8 cellular contexts compared by ENCODE assay signal in genomic region chr13:36998624-36999041, GRCh38. TPM values are rescaled to one million over a fixed set of nuclear protein-coding genes. Genes with fewer than 3 reads are reported as not detected.
DNase-seq lines count a peak whose midpoint lies in the region; ATAC-seq, FAIRE-seq and TF ChIP-seq lines count a peak whose summit lies in the region.

No MANE protein-coding gene starts in this region.

- H3K9me3 ChIP-seq in body of pancreas (no peaks in the 10 kb centered on the region), kidney (ENCODE audit: control insufficient read depth in 1 of 2, low read length in 2 of 2) (no peaks in the 10 kb centered on the region)

- H3K4me3 ChIP-seq in body of pancreas, result peak overlapping the region; percentile 74 to 78
- H3K4me3 ChIP-seq in kidney (ENCODE audit: low read length in 2 of 2), result peak overlapping the region; percentile 90 to 96

- peaks cover 30% of the 10 kb centered on the region for H3K4me1 ChIP-seq in body of pancreas
- H3K4me1 ChIP-seq in kidney (ENCODE audit: control insufficient read depth in 1 of 2, insufficient read depth in 1 of 2, low read depth in 1 of 2, low read length in 2 of 2), result peaks cover 5 to 9% of the 10 kb centered on the region in 2 donors

- H3K9ac ChIP-seq in kidney (ENCODE audit: low read length in 2 of 2), result peak overlapping the region; percentile 81 to 93

- intact Hi-C loops in body of pancreas (cut with DNase I), result no loop called here
- intact Hi-C loops in kidney (cut with DNase I), result loop anchor here (10.0 kb wide), 1 partner anchor 574 kb away; no protein-coding TSS in a partner anchor

- WGBS in body of pancreas, 2 donors, result 0% methylated on average over 20 to 21 of the region's 21 CpGs

- TF ChIP-seq CTCF in body of pancreas (IDR thresholded peaks at IDR 0.05) (no peak), kidney (IDR thresholded peaks at IDR 0.05; ENCODE audit: borderline replicate concordance, extremely low read depth, insufficient read depth) (no peak)

- no peak for TF ChIP-seq POLR2A in body of pancreas (IDR thresholded peaks at IDR 0.05)

- peaks cover 0 to 2% of the 10 kb centered on the region in 2 donors for H3K36me3 ChIP-seq in body of pancreas (replicated peaks in 1 of 2; ENCODE audit: insufficient read depth in 1 of 2, low read depth in 2 of 2)
- H3K36me3 ChIP-seq in kidney (ENCODE audit: control insufficient read depth in 1 of 2, insufficient read depth in 2 of 2, low read length in 2 of 2), result peaks cover 2 to 6% of the 10 kb centered on the region in 2 donors

- FAIRE-seq in kidney (lab: Jason Lieb, UNC) (no peak), HTR-8/SVneo (lab: Jason Lieb, UNC) (no peak)

- H3K27me3 ChIP-seq in body of pancreas, result no peaks in the 10 kb centered on the region

- peak overlapping the region in 3 of 4 donors; percentile 82 to 98 (median 98) for H3K27ac ChIP-seq in body of pancreas
- peak overlapping the region; percentile 10 to 70 for H3K27ac ChIP-seq in kidney (ENCODE audit: low read depth in 2 of 2, low read length in 2 of 2)

- DNase-seq in NCI-H1417 (lab: John Stamatoyannopoulos, UW) (peak in 2 of 3 experiments; percentile 64 to 65), NCI-H1417 treated with DMSO at 0.1 percent for 48 hours (lab: John Stamatoyannopoulos, UW) (no peak), SW480 (ENCODE audit: low spot score) (peak; percentile 12), body of pancreas (peak; percentile 12 to 28 (median 26)), kidney (peak; percentile 83), HTR-8/SVneo (ENCODE audit: insufficient read length, low spot score) (no peak)
- DNase-seq in stimulated activated CD4-positive, alpha-beta T cell treated with anti-CD3 and anti-CD28 coated beads, Interleukin-2, amount 100 ng/mL, for 48 hours, result peak; percentile 4 to 18

- ATAC-seq in body of pancreas (no peak), GM19467 (IDR thresholded peaks at IDR 0.05; ENCODE audit: unreplicated experiment) (no peak)

RNA-seq across cellular contexts. Expression of gene ALG5, which starts 0.5 kb away (rescaled TPM):
- total RNA-seq in body of pancreas (10 to 100 TPM; 35.3 to 46.7 TPM), kidney (42.6 TPM)
- 54.5 TPM for polyA plus RNA-seq in kidney (ENCODE audit: insufficient read depth, low read depth, low replicate concordance)

RNA-seq across cellular contexts. Expression of gene EXOSC8, which starts 2.0 kb away (rescaled TPM):
- total RNA-seq in body of pancreas (10 to 100 TPM; 20.5 to 48.1 TPM), kidney (32.9 TPM)
- 28.4 TPM for polyA plus RNA-seq in kidney (ENCODE audit: insufficient read depth, low read depth, low replicate concordance)

Comparison
In these comparisons a context has a peak if more than half of its experiments do, and no peak if none do; other contexts are left out.
1. DNase-seq: peak in NCI-H1417 (2 of 3), SW480 (single experiment), body of pancreas (4 of 4), kidney (single experiment) and stimulated activated CD4-positive, alpha-beta T cell treated with anti-CD3 and anti-CD28 coated beads, Interleukin-2, amount 100 ng/mL, for 48 hours (2 of 2); none in NCI-H1417 treated with DMSO at 0.1 percent for 48 hours (single experiment) and HTR-8/SVneo (single experiment).